Comparison of ENCODE assay signal across 9 cellular contexts in genomic region chr5:150066901-150067396, GRCh38. TPM values are rescaled to one million over a fixed set of nuclear protein-coding genes. Genes with fewer than 3 reads are reported as not detected.
A peak's percentile ranks its signal among the peaks of the same experiment; 100 is the strongest.
DNase-seq lines count a peak whose midpoint lies in the region; ATAC-seq and TF ChIP-seq lines count a peak whose summit lies in the region.
"Had no signal": no experiment of that assay in that cellular context is flagged by ENCODE, and none has a peak within 500 bp of the region (broad histone marks: within the 10 kb centered on the region; RNA-seq: fewer than 3 reads in every experiment).

No MANE protein-coding gene starts in this region.

- ATAC-seq in GM18868 (IDR thresholded peaks at IDR 0.05; ENCODE audit: unreplicated experiment) (peak; percentile 55), omental fat pad (ENCODE audit: low FRiP score) (no peak)

- H3K4me3 ChIP-seq in HL-60 (replicated peaks; ENCODE audit: insufficient read depth, low read length) (no peak overlapping the region), adipocyte (ENCODE audit: low read length) (no peak overlapping the region), MG63 (no peak overlapping the region)

- DNase-seq in HL-60 (ENCODE audit: low read depth in 1 of 2, low spot score in 1 of 2) (peak; percentile 31 to 74), adipocyte (ENCODE audit: low read depth) (peak; percentile 52), renal cortical epithelial cell (ENCODE audit: low read depth) (peak; percentile 77), MG63 (no peak), foreskin melanocyte (no peak), omental fat pad (ENCODE audit: low spot score) (no peak)
- DNase-seq: GOT3, NCI-H82 had no signal

- peaks cover 25% of the 10 kb centered on the region for H3K4me1 ChIP-seq in adipocyte (ENCODE audit: control insufficient read depth, insufficient read depth, low read length)

- no peak overlapping the region for H3K27ac ChIP-seq in HL-60 (replicated peaks)

- H3K27me3 ChIP-seq in HL-60 (ENCODE audit: insufficient read depth, poor library complexity, severe bottlenecking) (no peaks in the 10 kb centered on the region), adipocyte (replicated peaks; ENCODE audit: control insufficient read depth, insufficient read depth, low read length) (no peaks in the 10 kb centered on the region), MG63 (no peaks in the 10 kb centered on the region)

- TF ChIP-seq CTCF in HL-60 (IDR thresholded peaks at IDR 0.05; ENCODE audit: insufficient read depth, low read length): no peak
- no peak for TF ChIP-seq CTCF in omental fat pad (IDR thresholded peaks at IDR 0.05)

- no peak overlapping the region for H3K9ac ChIP-seq in adipocyte (ENCODE audit: low read length)

- H3K9me3 ChIP-seq in adipocyte (ENCODE audit: control insufficient read depth, low read length) (no peaks in the 10 kb centered on the region), MG63 (no peaks in the 10 kb centered on the region)

- H3K36me3 ChIP-seq in adipocyte (ENCODE audit: control insufficient read depth, insufficient read depth, low read length, severe bottlenecking) (no peaks in the 10 kb centered on the region), MG63 (no peaks in the 10 kb centered on the region)

RNA-seq across cellular contexts. Expression of gene CSF1R, which starts 19.4 kb away (rescaled TPM):
- not detected in 2 replicates for total RNA-seq in renal cortical epithelial cell
- 0.26 TPM in 1 of 2 replicates, not detected in the other for total RNA-seq in MG63 (2014; rRNA removed; shearing (Covaris generic); ENCODE audit: low replicate concordance)
- total RNA-seq in omental fat pad: 100 to 1,000 TPM in 1 of 4 donors, 10 to 100 TPM in 3; 55.6 to 140 (median 77.6) TPM

Comparison
In these comparisons a context has a peak if more than half of its experiments do, and no peak if none do; other contexts are left out.
1. DNase-seq: peak in HL-60 (2 of 2), adipocyte (single experiment) and renal cortical epithelial cell (single experiment); none in MG63 (single experiment), foreskin melanocyte (single experiment) and omental fat pad (single experiment).
2. RNA of gene CSF1R, which starts 19.4 kb away (total RNA-seq): 55.6 to 140 TPM in omental fat pad; 0.26 TPM in MG63 and not detected in renal cortical epithelial cell; every median in the first group is over 10 times any median in the second.